ENCODE assay signal across 7 cellular contexts in genomic region chr17:47070266-47070665, GRCh38.
DNase-seq lines count a peak whose midpoint lies in the region; TF ChIP-seq lines count a peak whose summit lies in the region.
"Not testable (repeated sequence)": the region's sequence is repeated elsewhere in the genome, so short reads cannot be mapped to it uniquely, and the experiment has no call there.

No MANE protein-coding gene starts in this region.

- DNase-seq in EH (ENCODE audit: low read depth) (peak; percentile 27), PC-9 (peak; percentile 58 to 92), astrocyte of the hippocampus (ENCODE audit: low read depth, low spot score) (peak; percentile 66), epithelial cell of prostate (ENCODE audit: low read depth, low spot score) (peak; percentile 82), hepatocyte (ENCODE audit: low spot score) (peak; percentile 12)

- peaks cover 24% of the 10 kb centered on the region; the same call in 1 of the 2 replicates for H3F3A ChIP-seq in PC-9 (ENCODE audit: insufficient read depth, low read depth)

- H3K36me3 ChIP-seq in PC-9 (ENCODE audit: low read depth); hepatocyte (replicated peaks; ENCODE audit: insufficient read depth, low read depth); neutrophil: not testable (repeated sequence)

- TF ChIP-seq CTCF in PC-9 (conservative IDR thresholded peaks at IDR 0.05); hepatocyte (IDR thresholded peaks at IDR 0.05; ENCODE audit: poor library complexity); neutrophil (IDR thresholded peaks at IDR 0.05): not testable (repeated sequence)

- intact Hi-C loops in PC-9 (cut with micrococcal nuclease; ENCODE audit: unreplicated experiment): not testable (repeated sequence)

- H3K4me2 ChIP-seq in PC-9: peak overlapping the region; percentile 45
- H3K4me2 ChIP-seq in hepatocyte: not testable (repeated sequence)

- not testable (repeated sequence) for BruUV-seq in PC-9 (replicated peaks; lab: Mats Ljungman, UMichigan)

- TF ChIP-seq RAD21 in Ishikawa (IDR thresholded peaks at IDR 0.05; ENCODE audit: low read depth): 0 out of 2 replicates have a peak, but pooled peaks have one; percentile 1

- CTCF ChIA-PET in PC-9 (lab: Charles Lee): interaction anchor here (0.6 kb wide), 1 partner anchor 8 kb away, joined by 11 read pairs; no protein-coding TSS in a partner anchor

- H3K4me1 ChIP-seq in PC-9 (replicated peaks; ENCODE audit: insufficient read depth): peaks cover 20% of the 10 kb centered on the region
- H3K4me1 ChIP-seq in hepatocyte (ENCODE audit: insufficient read depth): not testable (repeated sequence)
- H3K4me1 ChIP-seq in neutrophil (ENCODE audit: control insufficient read depth in 1 of 2, insufficient read depth in 1 of 2, low read depth in 1 of 2, low read length in 1 of 2): peaks cover 11 to 22% of the 10 kb centered on the region in 2 experiments

- not testable (repeated sequence) for H3K9me2 ChIP-seq in PC-9 (ENCODE audit: insufficient read depth); hepatocyte (replicated peaks; ENCODE audit: insufficient read depth)

- POLR2A ChIA-PET in PC-9 (lab: Charles Lee; ENCODE audit: unreplicated experiment): interaction anchor here (0.5 to 0.6 kb wide), 2 partner anchors 34 to 864 kb away, joined by 3 to 9 read pairs; no protein-coding TSS in a partner anchor

- not testable (repeated sequence) for H4K20me1 ChIP-seq in PC-9 (ENCODE audit: insufficient read depth); hepatocyte (ENCODE audit: insufficient read depth, poor library complexity, severe bottlenecking)

- TF ChIP-seq EP300 in Ishikawa (IDR thresholded peaks at IDR 0.05; ENCODE audit: borderline replicate concordance): peak; percentile 34; the same call in 1 of the 2 replicates

- H3K9me3 ChIP-seq in PC-9 (ENCODE audit: insufficient read depth, low read depth); hepatocyte (ENCODE audit: low read depth); neutrophil: not testable (repeated sequence)

- H3K4me3 ChIP-seq in PC-9; hepatocyte; neutrophil (ENCODE audit: low read depth in 1 of 2, low read length in 1 of 2): not testable (repeated sequence)

- H2AFZ ChIP-seq in PC-9, hepatocyte: not testable (repeated sequence)

- H3K27ac ChIP-seq in PC-9 (peak overlapping the region; percentile 85), epithelial cell of prostate (peak overlapping the region; percentile 96), hepatocyte (peak overlapping the region; percentile 61), neutrophil (peak overlapping the region; percentile 7)

- WGBS in hepatocyte (ENCODE audit: low lambda C conversion rate, missing lambda C conversion rate): 87% methylated on average over 4 of the region's 4 CpGs

- H3K79me2 ChIP-seq in PC-9 (ENCODE audit: low read depth); hepatocyte: not testable (repeated sequence)

- not testable (repeated sequence) for H3K27me3 ChIP-seq in PC-9 (ENCODE audit: insufficient read depth, low read depth); hepatocyte; neutrophil

TF ChIP-seq in Ishikawa, 13 proteins besides CTCF, POLR2A, EP300 and RAD21:
- peak; percentile 24; the same call in 1 of the 2 replicates for TF ChIP-seq NFIC (IDR thresholded peaks at IDR 0.05)
TF ChIP-seq in Ishikawa: peak in this region for 1; not testable (repeated sequence) for 12.

Comparison
In these comparisons a context has a peak if more than half of its experiments do, and no peak if none do; other contexts are left out.
1. DNase-seq: peak in every context shown above with its lines; median percentile 82 in epithelial cell of prostate; 75 in PC-9; 66 in astrocyte of the hippocampus; 27 in EH; 12 in hepatocyte.
2. H3K27ac ChIP-seq: peak in every context shown above with its lines; median percentile 96 in epithelial cell of prostate; 85 in PC-9; 61 in hepatocyte; 7 in neutrophil.